ENCODE assay signal across 8 cellular contexts in the genomic region with DNA sequence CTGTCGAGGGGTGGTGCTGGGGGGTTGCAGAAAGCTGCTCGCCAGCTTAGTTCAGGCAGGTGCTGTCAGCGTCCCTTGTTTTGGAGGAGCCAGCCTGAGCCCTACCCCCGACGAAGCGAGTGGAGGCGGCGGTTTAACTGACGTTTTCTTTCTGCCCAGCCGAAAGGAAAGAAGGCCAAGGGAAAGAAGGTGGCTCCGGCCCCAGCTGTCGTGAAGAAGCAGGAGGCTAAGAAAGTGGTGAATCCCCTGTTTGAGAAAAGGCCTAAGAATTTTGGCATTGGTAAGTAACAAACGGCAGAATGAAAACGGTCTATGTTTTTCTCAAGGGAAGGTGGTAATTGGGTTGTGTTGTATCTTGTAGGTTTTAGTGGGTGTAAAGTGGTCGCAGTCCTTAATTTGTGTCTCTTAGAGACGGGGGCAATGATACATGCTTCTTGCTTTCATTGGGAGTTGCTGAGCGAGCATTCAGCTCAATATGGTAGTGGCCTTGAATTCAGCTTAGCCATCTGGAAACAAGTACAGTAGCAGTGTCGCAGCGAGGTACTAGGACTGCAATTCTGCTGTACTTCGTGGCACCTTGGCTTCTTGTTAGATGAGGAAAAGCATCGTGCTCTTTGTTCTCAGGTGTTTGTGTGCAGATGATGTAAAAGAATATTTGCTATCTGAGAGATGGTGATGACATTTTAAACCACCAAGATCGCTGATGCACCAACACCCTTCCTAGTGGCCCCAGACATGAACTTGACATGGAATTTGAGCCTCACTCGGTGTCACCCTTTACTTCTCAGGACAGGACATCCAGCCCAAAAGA. TPM values are rescaled to one million over a fixed set of nuclear protein-coding genes. Genes with fewer than 3 reads are reported as not detected.
A peak's percentile ranks its signal among the peaks of the same experiment; 100 is the strongest.
DNase-seq lines count a peak whose midpoint lies in the region; TF ChIP-seq lines count a peak whose summit lies in the region.

No MANE protein-coding gene starts in this region.

- H3K4me3 Mint-ChIP-seq in Caco-2 (ENCODE audit: unreplicated experiment) (peak overlapping the region; percentile 90), osteocyte (ENCODE audit: unreplicated experiment) (peak overlapping the region; percentile 98)

- H3K4me3 ChIP-seq in Caco-2 (ENCODE audit: low read depth, low read length) (peak overlapping the region; percentile 85), Peyer's patch (peak overlapping the region; percentile 84 to 99 (median 94))

- no peak for TF ChIP-seq POLR2A in Peyer's patch (IDR thresholded peaks at IDR 0.05)

- H3K9me3 Mint-ChIP-seq in Caco-2 (ENCODE audit: unreplicated experiment) (no peaks in the 10 kb centered on the region), osteocyte (ENCODE audit: unreplicated experiment) (no peaks in the 10 kb centered on the region)

- H3K27ac ChIP-seq in Peyer's patch (peak overlapping the region; percentile 87 to 92 (median 90)), epithelial cell of prostate (peak overlapping the region; percentile 93)

- DNase-seq in Caco-2 (no peak), Peyer's patch (no peak), epithelial cell of prostate (ENCODE audit: low read depth, low spot score) (no peak), osteocyte (ENCODE audit: extremely low spot score, unreplicated experiment) (no peak), NCI-H524 treated with DMSO at 0.1 percent for 48 hours (lab: John Stamatoyannopoulos, UW) (no peak), NCI-H2227 (lab: John Stamatoyannopoulos, UW; ENCODE audit: unreplicated experiment) (no peak), DMS79 (lab: John Stamatoyannopoulos, UW) (no peak)
- no peak for DNase-seq in stimulated activated naive CD4-positive, alpha-beta T cell (lab: John Stamatoyannopoulos, UW)

- peaks cover 83% of the 10 kb centered on the region for H3K36me3 Mint-ChIP-seq in Caco-2 (ENCODE audit: insufficient read depth, unreplicated experiment)
- H3K36me3 Mint-ChIP-seq in osteocyte (ENCODE audit: unreplicated experiment): peaks cover 43% of the 10 kb centered on the region

- no peaks in the 10 kb centered on the region for H3K27me3 Mint-ChIP-seq in Caco-2 (ENCODE audit: insufficient read depth, unreplicated experiment)
- no peaks in the 10 kb centered on the region for H3K27me3 Mint-ChIP-seq in osteocyte (ENCODE audit: unreplicated experiment)

- CTCF ChIA-PET in Caco-2 (lab: Charles Lee): interaction anchor here (0.8 to 0.9 kb wide), 2 partner anchors 130 to 161 kb away, joined by 3 to 7 read pairs; a partner anchor contains a TSS

- POLR2A ChIA-PET in Caco-2 (lab: Charles Lee): interaction anchor here (1.2 to 1.7 kb wide), 4 partner anchors 8 to 161 kb away, joined by 6 to 19 read pairs (median 14); a partner anchor contains a TSS

- H3K27ac Mint-ChIP-seq in Caco-2 (ENCODE audit: unreplicated experiment) (peak overlapping the region; percentile 98), osteocyte (ENCODE audit: unreplicated experiment) (peak overlapping the region; percentile 97)

- H3K9me3 ChIP-seq in Caco-2: no peaks in the 10 kb centered on the region
- H3K9me3 ChIP-seq in Peyer's patch: no peaks in the 10 kb centered on the region

- H3K4me1 Mint-ChIP-seq in Caco-2 (ENCODE audit: low read depth, unreplicated experiment) (peaks cover 13% of the 10 kb centered on the region), osteocyte (ENCODE audit: unreplicated experiment) (peaks cover 30% of the 10 kb centered on the region)

- H3K36me3 ChIP-seq in Caco-2 (ENCODE audit: control insufficient read depth, insufficient read depth, low read length): peaks cover 20% of the 10 kb centered on the region
- H3K36me3 ChIP-seq in Peyer's patch: peaks cover 0 to 68% (median 3%) of the 10 kb centered on the region in 3 donors

- BruUV-seq in Caco-2 (replicated peaks; lab: Mats Ljungman, UMichigan): TSS peak; percentile 68

- H3K27me3 ChIP-seq in Caco-2 (replicated peaks; ENCODE audit: control insufficient read depth, insufficient read depth, low read length) (no peaks in the 10 kb centered on the region), Peyer's patch (no peaks in the 10 kb centered on the region)

- peaks cover 10% of the 10 kb centered on the region for H3K4me1 ChIP-seq in Caco-2
- peaks cover 0 to 28% (median 22%) of the 10 kb centered on the region in 4 donors for H3K4me1 ChIP-seq in Peyer's patch

- no peak for TF ChIP-seq CTCF in Caco-2 (IDR thresholded peaks at IDR 0.05; ENCODE audit: insufficient read depth in 1 of 2, low read depth in 1 of 2, low read length in 1 of 2, severe bottlenecking in 1 of 2, unreplicated experiment in 1 of 2)
- TF ChIP-seq CTCF in Peyer's patch (IDR thresholded peaks at IDR 0.05): no peak
- no peak for TF ChIP-seq CTCF in osteocyte (IDR thresholded peaks at IDR 0.05)

- intact Hi-C loops in Caco-2 (cut with micrococcal nuclease; ENCODE audit: unreplicated experiment): no loop called here

RNA-seq across cellular contexts. Expression of a gene that starts 0.9 kb away (rescaled TPM):
- total RNA-seq in Caco-2 (2022): 1,995 and 2,182 TPM in 2 replicates
- total RNA-seq in Peyer's patch: 1,000 to 10,000 TPM in 1 of 4 donors, 100 to 1,000 TPM in 3; 708 to 1,565 (median 870) TPM
- total RNA-seq in osteocyte: 1,770 and 1,772 TPM in 2 replicates

RNA-seq across cellular contexts. Expression of a gene that starts 1.0 kb away (rescaled TPM):
- total RNA-seq in Caco-2 (2022) (60.1 and 65.6 TPM in 2 replicates), Peyer's patch (10 to 100 TPM; 23.5 to 42.1 (median 31.2) TPM), osteocyte (23.4 and 27.6 TPM in 2 replicates)

RNA-seq across cellular contexts. Expression of a gene that starts 7.3 kb away (rescaled TPM):
- total RNA-seq in Caco-2 (2022) (54.9 and 57.5 TPM in 2 replicates), Peyer's patch (10 to 100 TPM; 41.2 to 75.1 (median 53.4) TPM), osteocyte (36.2 and 39.4 TPM in 2 replicates)

RNA-seq across cellular contexts. Expression of a gene that starts 7.4 kb away (rescaled TPM):
- 32.3 and 34.4 TPM in 2 replicates for total RNA-seq in Caco-2 (2022)
- total RNA-seq in Peyer's patch: 10 to 100 TPM in 3 of 4 donors, 1 to 10 TPM in 1; 5.4 to 18.9 (median 15.3) TPM
- total RNA-seq in osteocyte: 15.4 and 16.3 TPM in 2 replicates

RNA-seq across cellular contexts. Expression of a gene that starts 13.0 kb away (rescaled TPM):
- total RNA-seq in Caco-2 (2022) (31.6 and 32.4 TPM in 2 replicates), Peyer's patch (10 to 100 TPM; 16.1 to 41.2 (median 26.8) TPM), osteocyte (16.0 and 19.8 TPM in 2 replicates)
